Comparison of ENCODE assay signal across 9 cellular contexts in genomic region chr14:88563845-88564244, GRCh38. TPM values are rescaled to one million over a fixed set of nuclear protein-coding genes. Genes with fewer than 3 reads are reported as not detected.
DNase-seq lines count a peak whose midpoint lies in the region; ATAC-seq, FAIRE-seq and TF ChIP-seq lines count a peak whose summit lies in the region.
"Had no signal": no experiment of that assay in that cellular context is flagged by ENCODE, and none has a peak within 500 bp of the region (broad histone marks: within the 10 kb centered on the region; RNA-seq: fewer than 3 reads in every experiment).

No MANE protein-coding gene starts in this region.

- no peak for ATAC-seq in activated T-helper 17 cell treated with anti-CD3 and anti-CD28 coated beads, Interleukin-2, amount 50 U/mL, for 72 hours (replicated peaks)
- no peak for ATAC-seq in stimulated activated naive CD8-positive, alpha-beta T cell treated with anti-CD3 and anti-CD28 coated beads, Interleukin-15, amount 100 ng/mL, for 72 hours

- peaks cover 31% of the 10 kb centered on the region for H3K36me3 Mint-ChIP-seq in activated T-helper 17 cell treated with anti-CD3 and anti-CD28 coated beads, Interleukin-2, amount 50 U/mL, for 72 hours (ENCODE audit: low read depth)

- H3K9ac ChIP-seq in iPS-20b (ENCODE audit: low read depth, low read length): peak overlapping the region; percentile 87; the same call in 1 of the 2 replicates

- H3K9me3 ChIP-seq in iPS-20b (ENCODE audit: insufficient read depth, low read depth, low read length): no peaks in the 10 kb centered on the region

- no peaks in the 10 kb centered on the region for H3K27me3 ChIP-seq in iPS-20b (ENCODE audit: insufficient read depth, low read length)

- H3K4me3 Mint-ChIP-seq in activated T-helper 17 cell treated with anti-CD3 and anti-CD28 coated beads, Interleukin-2, amount 50 U/mL, for 72 hours: peak overlapping the region; percentile 90
- peak overlapping the region; percentile 87 to 89 for H3K4me3 Mint-ChIP-seq in stimulated activated naive CD8-positive, alpha-beta T cell treated with anti-CD3 and anti-CD28 coated beads, Interleukin-15, amount 100 ng/mL, for 72 hours

- no peaks in the 10 kb centered on the region for H3K27me3 Mint-ChIP-seq in activated T-helper 17 cell treated with anti-CD3 and anti-CD28 coated beads, Interleukin-2, amount 50 U/mL, for 72 hours
- peaks cover 15% of the 10 kb centered on the region for H3K27me3 Mint-ChIP-seq in stimulated activated naive CD8-positive, alpha-beta T cell treated with anti-CD3 and anti-CD28 coated beads, Interleukin-15, amount 100 ng/mL, for 72 hours

- no peak overlapping the region for H3K27ac ChIP-seq in iPS-20b (ENCODE audit: low read length)

- DNase-seq in NCI-H82 (lab: John Stamatoyannopoulos, UW): peak; percentile 24
- DNase-seq in NCI-H82 treated with DMSO at 0.1 percent for 48 hours (lab: John Stamatoyannopoulos, UW; ENCODE audit: unreplicated experiment): no peak
- no peak for DNase-seq in stimulated activated naive CD8-positive, alpha-beta T cell treated with anti-CD3 and anti-CD28 coated beads, Interleukin-15, amount 100 ng/mL, for 72 hours
- no peak for DNase-seq in activated effector memory CD4-positive, alpha-beta T cell treated with anti-CD3 and anti-CD28 coated beads, Interleukin-2, amount 50 U/mL, for 16 hours
- DNase-seq in GM12891 (ENCODE audit: insufficient read length, low spot score): no peak
- DNase-seq in AG08396 (ENCODE audit: low spot score): no peak

- no peak for TF ChIP-seq POLR2A in GM12891 (IDR thresholded peaks at IDR 0.05; ENCODE audit: low read depth, low read length)

- peaks cover 17% of the 10 kb centered on the region for H3K4me1 Mint-ChIP-seq in activated T-helper 17 cell treated with anti-CD3 and anti-CD28 coated beads, Interleukin-2, amount 50 U/mL, for 72 hours
- H3K4me1 Mint-ChIP-seq in stimulated activated naive CD8-positive, alpha-beta T cell treated with anti-CD3 and anti-CD28 coated beads, Interleukin-15, amount 100 ng/mL, for 72 hours: peaks cover 32% of the 10 kb centered on the region

- peak overlapping the region; percentile 83 for H3K4me3 ChIP-seq in iPS-20b (ENCODE audit: low read length)

- no peaks in the 10 kb centered on the region for H3K9me3 Mint-ChIP-seq in activated T-helper 17 cell treated with anti-CD3 and anti-CD28 coated beads, Interleukin-2, amount 50 U/mL, for 72 hours
- peaks cover 0 to 5% of the 10 kb centered on the region in 2 donors for H3K9me3 Mint-ChIP-seq in stimulated activated naive CD8-positive, alpha-beta T cell treated with anti-CD3 and anti-CD28 coated beads, Interleukin-15, amount 100 ng/mL, for 72 hours

- no peak for FAIRE-seq in GM12891 (lab: Jason Lieb, UNC)
- FAIRE-seq: A204.1 had no signal

- no peaks in the 10 kb centered on the region for H3K4me1 ChIP-seq in iPS-20b (ENCODE audit: insufficient read depth, low read length)

- peaks cover 33% of the 10 kb centered on the region for H3K36me3 ChIP-seq in iPS-20b (ENCODE audit: insufficient read depth, low read depth, low read length)

- peak overlapping the region; percentile 91 for H3K27ac Mint-ChIP-seq in activated T-helper 17 cell treated with anti-CD3 and anti-CD28 coated beads, Interleukin-2, amount 50 U/mL, for 72 hours
- peak overlapping the region; percentile 87 to 90 for H3K27ac Mint-ChIP-seq in stimulated activated naive CD8-positive, alpha-beta T cell treated with anti-CD3 and anti-CD28 coated beads, Interleukin-15, amount 100 ng/mL, for 72 hours

TF ChIP-seq in GM12891, 5 proteins besides CTCF, POLR2A, EP300 and RAD21:
- TF ChIP-seq POLR2AphosphoS5 (IDR thresholded peaks at IDR 0.05; ENCODE audit: low read depth, low read length) (no peak), SPI1 (IDR thresholded peaks at IDR 0.05; ENCODE audit: low read depth, low read length) (no peak), TAF1 (IDR thresholded peaks at IDR 0.05; ENCODE audit: low read depth, low read length) (no peak), PAX5 (IDR thresholded peaks at IDR 0.05; ENCODE audit: insufficient read depth, low read length, severe bottlenecking) (no peak), POU2F2 (IDR thresholded peaks at IDR 0.05; ENCODE audit: low read depth, low read length) (no peak)

RNA-seq across cellular contexts. Expression of gene ZC3H14, which starts 1.0 kb away (rescaled TPM):
- 10 to 100 TPM; 33.5 to 48.3 TPM for total RNA-seq in activated T-helper 17 cell treated with anti-CD3 and anti-CD28 coated beads, Interleukin-2, amount 50 U/mL, for 72 hours
- 26.8 TPM for polyA plus RNA-seq in GM12891 (2012; ENCODE audit: low read depth, missing spikeins)

RNA-seq across cellular contexts. Expression of gene PTPN21, which starts 9.0 kb away (rescaled TPM):
- total RNA-seq in activated T-helper 17 cell treated with anti-CD3 and anti-CD28 coated beads, Interleukin-2, amount 50 U/mL, for 72 hours: not detected
- polyA plus RNA-seq in GM12891 (2012; ENCODE audit: low read depth, missing spikeins): 0.42 TPM
